In the genomic region with DNA sequence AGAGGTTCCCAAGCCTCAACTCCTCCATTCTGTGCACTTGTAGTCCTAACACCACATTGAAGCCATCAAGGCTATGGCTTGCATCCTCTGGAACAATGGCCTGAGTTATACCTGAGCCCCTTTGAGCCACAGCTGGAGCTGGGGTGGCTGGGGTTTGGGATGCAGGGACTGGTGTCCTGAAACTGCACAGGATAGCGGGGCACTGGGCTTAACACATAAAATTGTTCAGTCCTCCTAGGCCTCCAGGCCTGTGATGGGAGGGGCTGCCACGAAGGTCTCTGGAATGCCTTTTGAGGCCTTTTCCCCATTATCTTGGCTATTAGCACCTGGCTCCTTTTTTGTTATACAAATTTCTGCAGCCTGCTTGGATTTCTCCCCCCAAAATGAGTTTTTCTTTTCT, we compare ENCODE assay signal across 3 cellular contexts.
TF ChIP-seq lines count a peak whose summit lies in the region.

No MANE protein-coding gene starts in this region.

TF ChIP-seq in GM23338, 12 proteins besides CTCF, POLR2A, EP300 and RAD21 (continued from another document and continues in another):
- TF ChIP-seq, protein P1, sequence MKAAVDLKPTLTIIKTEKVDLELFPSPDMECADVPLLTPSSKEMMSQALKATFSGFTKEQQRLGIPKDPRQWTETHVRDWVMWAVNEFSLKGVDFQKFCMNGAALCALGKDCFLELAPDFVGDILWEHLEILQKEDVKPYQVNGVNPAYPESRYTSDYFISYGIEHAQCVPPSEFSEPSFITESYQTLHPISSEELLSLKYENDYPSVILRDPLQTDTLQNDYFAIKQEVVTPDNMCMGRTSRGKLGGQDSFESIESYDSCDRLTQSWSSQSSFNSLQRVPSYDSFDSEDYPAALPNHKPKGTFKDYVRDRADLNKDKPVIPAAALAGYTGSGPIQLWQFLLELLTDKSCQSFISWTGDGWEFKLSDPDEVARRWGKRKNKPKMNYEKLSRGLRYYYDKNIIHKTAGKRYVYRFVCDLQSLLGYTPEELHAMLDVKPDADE (IDR thresholded peaks at IDR 0.05): no peak
- TF ChIP-seq, protein P2, sequence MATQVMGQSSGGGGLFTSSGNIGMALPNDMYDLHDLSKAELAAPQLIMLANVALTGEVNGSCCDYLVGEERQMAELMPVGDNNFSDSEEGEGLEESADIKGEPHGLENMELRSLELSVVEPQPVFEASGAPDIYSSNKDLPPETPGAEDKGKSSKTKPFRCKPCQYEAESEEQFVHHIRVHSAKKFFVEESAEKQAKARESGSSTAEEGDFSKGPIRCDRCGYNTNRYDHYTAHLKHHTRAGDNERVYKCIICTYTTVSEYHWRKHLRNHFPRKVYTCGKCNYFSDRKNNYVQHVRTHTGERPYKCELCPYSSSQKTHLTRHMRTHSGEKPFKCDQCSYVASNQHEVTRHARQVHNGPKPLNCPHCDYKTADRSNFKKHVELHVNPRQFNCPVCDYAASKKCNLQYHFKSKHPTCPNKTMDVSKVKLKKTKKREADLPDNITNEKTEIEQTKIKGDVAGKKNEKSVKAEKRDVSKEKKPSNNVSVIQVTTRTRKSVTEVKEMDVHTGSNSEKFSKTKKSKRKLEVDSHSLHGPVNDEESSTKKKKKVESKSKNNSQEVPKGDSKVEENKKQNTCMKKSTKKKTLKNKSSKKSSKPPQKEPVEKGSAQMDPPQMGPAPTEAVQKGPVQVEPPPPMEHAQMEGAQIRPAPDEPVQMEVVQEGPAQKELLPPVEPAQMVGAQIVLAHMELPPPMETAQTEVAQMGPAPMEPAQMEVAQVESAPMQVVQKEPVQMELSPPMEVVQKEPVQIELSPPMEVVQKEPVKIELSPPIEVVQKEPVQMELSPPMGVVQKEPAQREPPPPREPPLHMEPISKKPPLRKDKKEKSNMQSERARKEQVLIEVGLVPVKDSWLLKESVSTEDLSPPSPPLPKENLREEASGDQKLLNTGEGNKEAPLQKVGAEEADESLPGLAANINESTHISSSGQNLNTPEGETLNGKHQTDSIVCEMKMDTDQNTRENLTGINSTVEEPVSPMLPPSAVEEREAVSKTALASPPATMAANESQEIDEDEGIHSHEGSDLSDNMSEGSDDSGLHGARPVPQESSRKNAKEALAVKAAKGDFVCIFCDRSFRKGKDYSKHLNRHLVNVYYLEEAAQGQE (IDR thresholded peaks at IDR 0.05; ENCODE audit: unreplicated experiment): no peak

TF ChIP-seq in HEK293, 187 proteins besides CTCF, POLR2A, EP300 and RAD21 (continued from another document):
- TF ChIP-seq, protein P3, sequence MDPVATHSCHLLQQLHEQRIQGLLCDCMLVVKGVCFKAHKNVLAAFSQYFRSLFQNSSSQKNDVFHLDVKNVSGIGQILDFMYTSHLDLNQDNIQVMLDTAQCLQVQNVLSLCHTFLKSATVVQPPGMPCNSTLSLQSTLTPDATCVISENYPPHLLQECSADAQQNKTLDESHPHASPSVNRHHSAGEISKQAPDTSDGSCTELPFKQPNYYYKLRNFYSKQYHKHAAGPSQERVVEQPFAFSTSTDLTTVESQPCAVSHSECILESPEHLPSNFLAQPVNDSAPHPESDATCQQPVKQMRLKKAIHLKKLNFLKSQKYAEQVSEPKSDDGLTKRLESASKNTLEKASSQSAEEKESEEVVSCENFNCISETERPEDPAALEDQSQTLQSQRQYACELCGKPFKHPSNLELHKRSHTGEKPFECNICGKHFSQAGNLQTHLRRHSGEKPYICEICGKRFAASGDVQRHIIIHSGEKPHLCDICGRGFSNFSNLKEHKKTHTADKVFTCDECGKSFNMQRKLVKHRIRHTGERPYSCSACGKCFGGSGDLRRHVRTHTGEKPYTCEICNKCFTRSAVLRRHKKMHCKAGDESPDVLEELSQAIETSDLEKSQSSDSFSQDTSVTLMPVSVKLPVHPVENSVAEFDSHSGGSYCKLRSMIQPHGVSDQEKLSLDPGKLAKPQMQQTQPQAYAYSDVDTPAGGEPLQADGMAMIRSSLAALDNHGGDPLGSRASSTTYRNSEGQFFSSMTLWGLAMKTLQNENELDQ (tag by site-specific recombination; IDR thresholded peaks at IDR 0.05; ENCODE audit: low read depth): no peak
- TF ChIP-seq ZNF585B (tag by site-specific recombination; IDR thresholded peaks at IDR 0.05): peak; percentile 86
- TF ChIP-seq PRDM1 (tag by site-specific recombination; IDR thresholded peaks at IDR 0.05): no peak
TF ChIP-seq in HEK293: peak in this region for 2.

TF ChIP-seq in K562, 482 proteins besides CTCF, POLR2A, EP300 and RAD21:
- TF ChIP-seq, protein P4, sequence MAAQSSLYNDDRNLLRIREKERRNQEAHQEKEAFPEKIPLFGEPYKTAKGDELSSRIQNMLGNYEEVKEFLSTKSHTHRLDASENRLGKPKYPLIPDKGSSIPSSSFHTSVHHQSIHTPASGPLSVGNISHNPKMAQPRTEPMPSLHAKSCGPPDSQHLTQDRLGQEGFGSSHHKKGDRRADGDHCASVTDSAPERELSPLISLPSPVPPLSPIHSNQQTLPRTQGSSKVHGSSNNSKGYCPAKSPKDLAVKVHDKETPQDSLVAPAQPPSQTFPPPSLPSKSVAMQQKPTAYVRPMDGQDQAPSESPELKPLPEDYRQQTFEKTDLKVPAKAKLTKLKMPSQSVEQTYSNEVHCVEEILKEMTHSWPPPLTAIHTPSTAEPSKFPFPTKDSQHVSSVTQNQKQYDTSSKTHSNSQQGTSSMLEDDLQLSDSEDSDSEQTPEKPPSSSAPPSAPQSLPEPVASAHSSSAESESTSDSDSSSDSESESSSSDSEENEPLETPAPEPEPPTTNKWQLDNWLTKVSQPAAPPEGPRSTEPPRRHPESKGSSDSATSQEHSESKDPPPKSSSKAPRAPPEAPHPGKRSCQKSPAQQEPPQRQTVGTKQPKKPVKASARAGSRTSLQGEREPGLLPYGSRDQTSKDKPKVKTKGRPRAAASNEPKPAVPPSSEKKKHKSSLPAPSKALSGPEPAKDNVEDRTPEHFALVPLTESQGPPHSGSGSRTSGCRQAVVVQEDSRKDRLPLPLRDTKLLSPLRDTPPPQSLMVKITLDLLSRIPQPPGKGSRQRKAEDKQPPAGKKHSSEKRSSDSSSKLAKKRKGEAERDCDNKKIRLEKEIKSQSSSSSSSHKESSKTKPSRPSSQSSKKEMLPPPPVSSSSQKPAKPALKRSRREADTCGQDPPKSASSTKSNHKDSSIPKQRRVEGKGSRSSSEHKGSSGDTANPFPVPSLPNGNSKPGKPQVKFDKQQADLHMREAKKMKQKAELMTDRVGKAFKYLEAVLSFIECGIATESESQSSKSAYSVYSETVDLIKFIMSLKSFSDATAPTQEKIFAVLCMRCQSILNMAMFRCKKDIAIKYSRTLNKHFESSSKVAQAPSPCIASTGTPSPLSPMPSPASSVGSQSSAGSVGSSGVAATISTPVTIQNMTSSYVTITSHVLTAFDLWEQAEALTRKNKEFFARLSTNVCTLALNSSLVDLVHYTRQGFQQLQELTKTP (IDR thresholded peaks at IDR 0.05; ENCODE audit: low read depth in 1 of 2, partially characterized antibody in 2 of 2): no peak
- TF ChIP-seq, protein P5, sequence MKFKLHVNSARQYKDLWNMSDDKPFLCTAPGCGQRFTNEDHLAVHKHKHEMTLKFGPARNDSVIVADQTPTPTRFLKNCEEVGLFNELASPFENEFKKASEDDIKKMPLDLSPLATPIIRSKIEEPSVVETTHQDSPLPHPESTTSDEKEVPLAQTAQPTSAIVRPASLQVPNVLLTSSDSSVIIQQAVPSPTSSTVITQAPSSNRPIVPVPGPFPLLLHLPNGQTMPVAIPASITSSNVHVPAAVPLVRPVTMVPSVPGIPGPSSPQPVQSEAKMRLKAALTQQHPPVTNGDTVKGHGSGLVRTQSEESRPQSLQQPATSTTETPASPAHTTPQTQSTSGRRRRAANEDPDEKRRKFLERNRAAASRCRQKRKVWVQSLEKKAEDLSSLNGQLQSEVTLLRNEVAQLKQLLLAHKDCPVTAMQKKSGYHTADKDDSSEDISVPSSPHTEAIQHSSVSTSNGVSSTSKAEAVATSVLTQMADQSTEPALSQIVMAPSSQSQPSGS (CRISPR knock-in tag; IDR thresholded peaks at IDR 0.05): no peak
- peak; percentile 85 for TF ChIP-seq ZFP36 (IDR thresholded peaks at IDR 0.05; ENCODE audit: low read depth, low read length, partially characterized antibody)
- TF ChIP-seq MECOM (CRISPR knock-in tag; IDR thresholded peaks at IDR 0.05): no peak
- TF ChIP-seq HNRNPH1 (optimal IDR thresholded peaks at IDR 0.05; ENCODE audit: low read depth, low read length): no peak
